1 cellular context compared by ENCODE assay signal in the genomic region with DNA sequence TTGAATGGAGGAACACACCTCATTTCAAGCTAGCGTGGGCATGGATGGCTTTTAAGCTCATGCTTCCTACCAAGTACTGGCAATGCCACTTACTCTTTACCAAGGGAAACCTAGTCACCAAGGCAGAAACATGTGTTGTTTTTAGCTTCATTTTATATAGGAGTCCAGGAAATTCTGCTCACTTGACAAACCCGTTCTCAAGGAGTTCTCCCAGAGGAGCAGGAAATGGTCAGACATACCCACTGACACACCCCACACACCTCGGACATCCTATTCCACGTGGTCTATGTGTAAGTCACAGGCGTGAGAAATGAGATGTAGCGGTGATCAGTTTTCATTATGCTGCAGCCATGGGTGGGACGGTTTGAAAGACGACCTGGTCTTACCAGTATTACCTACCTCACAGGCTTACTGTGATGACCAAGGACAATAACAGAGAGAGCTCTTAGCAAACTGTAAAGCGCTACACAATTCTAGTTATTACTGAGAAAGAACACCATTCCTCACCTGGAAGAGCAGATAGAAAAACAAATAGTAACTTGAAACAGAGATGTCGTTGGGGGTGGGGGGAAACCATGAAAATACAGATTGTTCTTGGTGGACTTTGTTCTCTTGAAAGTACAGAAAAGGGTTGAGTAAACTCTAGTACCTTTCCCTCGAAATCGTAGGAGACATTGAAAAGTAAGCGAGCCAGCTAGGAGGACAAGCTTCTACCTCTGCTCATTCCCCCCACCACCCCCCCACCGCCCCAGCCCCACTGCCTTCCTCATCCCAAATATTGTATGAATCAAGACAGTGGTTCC.
TF ChIP-seq lines count a peak whose summit lies in the region.

No MANE protein-coding gene starts in this region.

TF ChIP-seq in GM23338, 12 proteins besides CTCF, POLR2A, EP300 and RAD21 (continued from another document):
- TF ChIP-seq, protein P1, sequence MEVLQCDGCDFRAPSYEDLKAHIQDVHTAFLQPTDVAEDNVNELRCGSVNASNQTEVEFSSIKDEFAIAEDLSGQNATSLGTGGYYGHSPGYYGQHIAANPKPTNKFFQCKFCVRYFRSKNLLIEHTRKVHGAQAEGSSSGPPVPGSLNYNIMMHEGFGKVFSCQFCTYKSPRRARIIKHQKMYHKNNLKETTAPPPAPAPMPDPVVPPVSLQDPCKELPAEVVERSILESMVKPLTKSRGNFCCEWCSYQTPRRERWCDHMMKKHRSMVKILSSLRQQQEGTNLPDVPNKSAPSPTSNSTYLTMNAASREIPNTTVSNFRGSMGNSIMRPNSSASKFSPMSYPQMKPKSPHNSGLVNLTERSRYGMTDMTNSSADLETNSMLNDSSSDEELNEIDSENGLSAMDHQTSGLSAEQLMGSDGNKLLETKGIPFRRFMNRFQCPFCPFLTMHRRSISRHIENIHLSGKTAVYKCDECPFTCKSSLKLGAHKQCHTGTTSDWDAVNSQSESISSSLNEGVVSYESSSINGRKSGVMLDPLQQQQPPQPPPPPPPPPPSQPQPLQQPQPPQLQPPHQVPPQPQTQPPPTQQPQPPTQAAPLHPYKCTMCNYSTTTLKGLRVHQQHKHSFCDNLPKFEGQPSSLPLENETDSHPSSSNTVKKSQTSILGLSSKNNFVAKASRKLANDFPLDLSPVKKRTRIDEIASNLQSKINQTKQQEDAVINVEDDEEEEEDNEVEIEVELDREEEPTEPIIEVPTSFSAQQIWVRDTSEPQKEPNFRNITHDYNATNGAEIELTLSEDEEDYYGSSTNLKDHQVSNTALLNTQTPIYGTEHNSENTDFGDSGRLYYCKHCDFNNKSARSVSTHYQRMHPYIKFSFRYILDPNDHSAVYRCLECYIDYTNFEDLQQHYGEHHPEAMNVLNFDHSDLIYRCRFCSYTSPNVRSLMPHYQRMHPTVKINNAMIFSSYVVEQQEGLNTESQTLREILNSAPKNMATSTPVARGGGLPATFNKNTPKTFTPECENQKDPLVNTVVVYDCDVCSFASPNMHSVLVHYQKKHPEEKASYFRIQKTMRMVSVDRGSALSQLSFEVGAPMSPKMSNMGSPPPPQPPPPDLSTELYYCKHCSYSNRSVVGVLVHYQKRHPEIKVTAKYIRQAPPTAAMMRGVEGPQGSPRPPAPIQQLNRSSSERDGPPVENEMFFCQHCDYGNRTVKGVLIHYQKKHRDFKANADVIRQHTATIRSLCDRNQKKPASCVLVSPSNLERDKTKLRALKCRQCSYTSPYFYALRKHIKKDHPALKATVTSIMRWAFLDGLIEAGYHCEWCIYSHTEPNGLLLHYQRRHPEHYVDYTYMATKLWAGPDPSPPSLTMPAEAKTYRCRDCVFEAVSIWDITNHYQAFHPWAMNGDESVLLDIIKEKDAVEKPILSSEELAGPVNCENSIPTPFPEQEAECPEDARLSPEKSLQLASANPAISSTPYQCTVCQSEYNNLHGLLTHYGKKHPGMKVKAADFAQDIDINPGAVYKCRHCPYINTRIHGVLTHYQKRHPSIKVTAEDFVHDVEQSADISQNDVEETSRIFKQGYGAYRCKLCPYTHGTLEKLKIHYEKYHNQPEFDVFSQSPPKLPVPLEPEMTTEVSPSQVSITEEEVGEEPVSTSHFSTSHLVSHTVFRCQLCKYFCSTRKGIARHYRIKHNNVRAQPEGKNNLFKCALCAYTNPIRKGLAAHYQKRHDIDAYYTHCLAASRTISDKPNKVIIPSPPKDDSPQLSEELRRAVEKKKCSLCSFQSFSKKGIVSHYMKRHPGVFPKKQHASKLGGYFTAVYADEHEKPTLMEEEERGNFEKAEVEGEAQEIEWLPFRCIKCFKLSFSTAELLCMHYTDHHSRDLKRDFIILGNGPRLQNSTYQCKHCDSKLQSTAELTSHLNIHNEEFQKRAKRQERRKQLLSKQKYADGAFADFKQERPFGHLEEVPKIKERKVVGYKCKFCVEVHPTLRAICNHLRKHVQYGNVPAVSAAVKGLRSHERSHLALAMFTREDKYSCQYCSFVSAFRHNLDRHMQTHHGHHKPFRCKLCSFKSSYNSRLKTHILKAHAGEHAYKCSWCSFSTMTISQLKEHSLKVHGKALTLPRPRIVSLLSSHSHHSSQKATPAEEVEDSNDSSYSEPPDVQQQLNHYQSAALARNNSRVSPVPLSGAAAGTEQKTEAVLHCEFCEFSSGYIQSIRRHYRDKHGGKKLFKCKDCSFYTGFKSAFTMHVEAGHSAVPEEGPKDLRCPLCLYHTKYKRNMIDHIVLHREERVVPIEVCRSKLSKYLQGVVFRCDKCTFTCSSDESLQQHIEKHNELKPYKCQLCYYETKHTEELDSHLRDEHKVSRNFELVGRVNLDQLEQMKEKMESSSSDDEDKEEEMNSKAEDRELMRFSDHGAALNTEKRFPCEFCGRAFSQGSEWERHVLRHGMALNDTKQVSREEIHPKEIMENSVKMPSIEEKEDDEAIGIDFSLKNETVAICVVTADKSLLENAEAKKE (CRISPR knock-in tag; IDR thresholded peaks at IDR 0.05) = no peak
- TF ChIP-seq STAT1 (IDR thresholded peaks at IDR 0.05; ENCODE audit: unreplicated experiment) = no peak
- no peak for TF ChIP-seq CREB1 (CRISPR knock-in tag; IDR thresholded peaks at IDR 0.05; ENCODE audit: low read depth)
- no peak for TF ChIP-seq POLR2AphosphoS5 (IDR thresholded peaks at IDR 0.05; ENCODE audit: low read depth)
- TF ChIP-seq JUNB (IDR thresholded peaks at IDR 0.05; ENCODE audit: unreplicated experiment) = no peak
- TF ChIP-seq EZH2phosphoT487 (IDR thresholded peaks at IDR 0.05; ENCODE audit: unreplicated experiment) = no peak
- no peak; the same call in 1 of the 2 replicates for TF ChIP-seq NANOG (IDR thresholded peaks at IDR 0.05; ENCODE audit: borderline replicate concordance)
- no peak for TF ChIP-seq ZNF114 (CRISPR knock-in tag; IDR thresholded peaks at IDR 0.05)
- TF ChIP-seq, protein P2, sequence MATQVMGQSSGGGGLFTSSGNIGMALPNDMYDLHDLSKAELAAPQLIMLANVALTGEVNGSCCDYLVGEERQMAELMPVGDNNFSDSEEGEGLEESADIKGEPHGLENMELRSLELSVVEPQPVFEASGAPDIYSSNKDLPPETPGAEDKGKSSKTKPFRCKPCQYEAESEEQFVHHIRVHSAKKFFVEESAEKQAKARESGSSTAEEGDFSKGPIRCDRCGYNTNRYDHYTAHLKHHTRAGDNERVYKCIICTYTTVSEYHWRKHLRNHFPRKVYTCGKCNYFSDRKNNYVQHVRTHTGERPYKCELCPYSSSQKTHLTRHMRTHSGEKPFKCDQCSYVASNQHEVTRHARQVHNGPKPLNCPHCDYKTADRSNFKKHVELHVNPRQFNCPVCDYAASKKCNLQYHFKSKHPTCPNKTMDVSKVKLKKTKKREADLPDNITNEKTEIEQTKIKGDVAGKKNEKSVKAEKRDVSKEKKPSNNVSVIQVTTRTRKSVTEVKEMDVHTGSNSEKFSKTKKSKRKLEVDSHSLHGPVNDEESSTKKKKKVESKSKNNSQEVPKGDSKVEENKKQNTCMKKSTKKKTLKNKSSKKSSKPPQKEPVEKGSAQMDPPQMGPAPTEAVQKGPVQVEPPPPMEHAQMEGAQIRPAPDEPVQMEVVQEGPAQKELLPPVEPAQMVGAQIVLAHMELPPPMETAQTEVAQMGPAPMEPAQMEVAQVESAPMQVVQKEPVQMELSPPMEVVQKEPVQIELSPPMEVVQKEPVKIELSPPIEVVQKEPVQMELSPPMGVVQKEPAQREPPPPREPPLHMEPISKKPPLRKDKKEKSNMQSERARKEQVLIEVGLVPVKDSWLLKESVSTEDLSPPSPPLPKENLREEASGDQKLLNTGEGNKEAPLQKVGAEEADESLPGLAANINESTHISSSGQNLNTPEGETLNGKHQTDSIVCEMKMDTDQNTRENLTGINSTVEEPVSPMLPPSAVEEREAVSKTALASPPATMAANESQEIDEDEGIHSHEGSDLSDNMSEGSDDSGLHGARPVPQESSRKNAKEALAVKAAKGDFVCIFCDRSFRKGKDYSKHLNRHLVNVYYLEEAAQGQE (IDR thresholded peaks at IDR 0.05; ENCODE audit: unreplicated experiment) = no peak
- TF ChIP-seq ZNF331 (CRISPR knock-in tag; IDR thresholded peaks at IDR 0.05; ENCODE audit: low read depth) = no peak
- TF ChIP-seq, protein P3, sequence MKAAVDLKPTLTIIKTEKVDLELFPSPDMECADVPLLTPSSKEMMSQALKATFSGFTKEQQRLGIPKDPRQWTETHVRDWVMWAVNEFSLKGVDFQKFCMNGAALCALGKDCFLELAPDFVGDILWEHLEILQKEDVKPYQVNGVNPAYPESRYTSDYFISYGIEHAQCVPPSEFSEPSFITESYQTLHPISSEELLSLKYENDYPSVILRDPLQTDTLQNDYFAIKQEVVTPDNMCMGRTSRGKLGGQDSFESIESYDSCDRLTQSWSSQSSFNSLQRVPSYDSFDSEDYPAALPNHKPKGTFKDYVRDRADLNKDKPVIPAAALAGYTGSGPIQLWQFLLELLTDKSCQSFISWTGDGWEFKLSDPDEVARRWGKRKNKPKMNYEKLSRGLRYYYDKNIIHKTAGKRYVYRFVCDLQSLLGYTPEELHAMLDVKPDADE (IDR thresholded peaks at IDR 0.05) = no peak
TF ChIP-seq in GM23338: peak in this region for 0.
